Comparison of ENCODE assay signal across 1 cellular context in the genomic region with DNA sequence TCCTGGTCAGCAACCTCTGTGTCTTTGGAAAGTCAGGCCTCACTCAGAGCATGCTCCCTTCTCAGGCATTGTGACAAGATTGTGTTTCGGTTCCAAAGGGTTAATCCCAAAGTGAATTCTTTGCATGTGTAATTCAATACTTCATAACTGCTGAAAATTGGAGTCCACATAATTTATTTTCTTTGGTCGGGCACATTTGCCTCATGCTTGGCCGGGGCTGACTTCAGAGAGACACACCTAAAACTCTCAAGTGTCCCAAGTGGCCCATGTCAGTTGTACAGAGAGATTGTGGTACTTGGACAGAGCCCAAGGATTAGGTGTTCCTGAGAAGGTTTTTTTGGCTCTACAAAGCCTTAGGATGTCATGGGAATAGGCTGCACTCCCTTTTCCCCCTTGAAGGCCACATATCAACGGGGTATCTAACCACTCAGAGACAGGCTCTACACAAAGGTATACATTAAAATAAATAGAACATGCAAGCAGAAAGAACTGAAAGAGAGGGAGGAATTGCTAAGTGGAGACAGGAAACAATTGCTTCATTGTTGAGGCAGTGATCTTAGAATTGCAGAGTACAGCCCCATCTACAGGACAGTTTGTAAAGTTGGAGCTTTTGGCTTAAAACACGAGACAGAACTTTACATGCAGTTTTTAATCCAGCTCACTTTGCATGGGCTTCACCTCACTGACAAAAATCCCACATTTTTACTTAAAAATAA.
TF ChIP-seq lines count a peak whose summit lies in the region.

No MANE protein-coding gene starts in this region.

TF ChIP-seq in HepG2, 621 proteins besides CTCF, POLR2A, EP300 and RAD21 (continued from another document and continues in another):
- TF ChIP-seq ZSCAN25 (CRISPR knock-in tag; IDR thresholded peaks at IDR 0.05) = no peak
- TF ChIP-seq ZNF7 (CRISPR knock-in tag; IDR thresholded peaks at IDR 0.05) = no peak
- TF ChIP-seq ERF (CRISPR knock-in tag; IDR thresholded peaks at IDR 0.05) = no peak
- no peak for TF ChIP-seq ZFP36L2 (CRISPR knock-in tag; IDR thresholded peaks at IDR 0.05)
- TF ChIP-seq, protein P1, sequence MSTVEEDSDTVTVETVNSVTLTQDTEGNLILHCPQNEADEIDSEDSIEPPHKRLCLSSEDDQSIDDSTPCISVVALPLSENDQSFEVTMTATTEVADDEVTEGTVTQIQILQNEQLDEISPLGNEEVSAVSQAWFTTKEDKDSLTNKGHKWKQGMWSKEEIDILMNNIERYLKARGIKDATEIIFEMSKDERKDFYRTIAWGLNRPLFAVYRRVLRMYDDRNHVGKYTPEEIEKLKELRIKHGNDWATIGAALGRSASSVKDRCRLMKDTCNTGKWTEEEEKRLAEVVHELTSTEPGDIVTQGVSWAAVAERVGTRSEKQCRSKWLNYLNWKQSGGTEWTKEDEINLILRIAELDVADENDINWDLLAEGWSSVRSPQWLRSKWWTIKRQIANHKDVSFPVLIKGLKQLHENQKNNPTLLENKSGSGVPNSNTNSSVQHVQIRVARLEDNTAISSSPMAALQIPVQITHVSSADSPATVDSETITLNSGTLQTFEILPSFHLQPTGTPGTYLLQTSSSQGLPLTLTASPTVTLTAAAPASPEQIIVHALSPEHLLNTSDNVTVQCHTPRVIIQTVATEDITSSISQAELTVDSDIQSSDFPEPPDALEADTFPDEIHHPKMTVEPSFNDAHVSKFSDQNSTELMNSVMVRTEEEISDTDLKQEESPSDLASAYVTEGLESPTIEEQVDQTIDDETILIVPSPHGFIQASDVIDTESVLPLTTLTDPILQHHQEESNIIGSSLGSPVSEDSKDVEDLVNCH (CRISPR knock-in tag; IDR thresholded peaks at IDR 0.05) = no peak
- TF ChIP-seq, protein P2, sequence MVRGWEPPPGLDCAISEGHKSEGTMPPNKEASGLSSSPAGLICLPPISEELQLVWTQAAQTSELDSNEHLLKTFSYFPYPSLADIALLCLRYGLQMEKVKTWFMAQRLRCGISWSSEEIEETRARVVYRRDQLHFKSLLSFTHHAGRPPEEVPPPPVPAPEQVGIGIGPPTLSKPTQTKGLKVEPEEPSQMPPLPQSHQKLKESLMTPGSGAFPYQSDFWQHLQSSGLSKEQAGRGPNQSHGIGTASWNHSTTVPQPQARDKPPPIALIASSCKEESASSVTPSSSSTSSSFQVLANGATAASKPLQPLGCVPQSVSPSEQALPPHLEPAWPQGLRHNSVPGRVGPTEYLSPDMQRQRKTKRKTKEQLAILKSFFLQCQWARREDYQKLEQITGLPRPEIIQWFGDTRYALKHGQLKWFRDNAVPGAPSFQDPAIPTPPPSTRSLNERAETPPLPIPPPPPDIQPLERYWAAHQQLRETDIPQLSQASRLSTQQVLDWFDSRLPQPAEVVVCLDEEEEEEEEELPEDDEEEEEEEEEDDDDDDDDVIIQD (CRISPR knock-in tag; IDR thresholded peaks at IDR 0.05; ENCODE audit: low read depth) = peak; percentile 70; the same call in 1 of the 2 replicates
- TF ChIP-seq ZNF747 (CRISPR knock-in tag; IDR thresholded peaks at IDR 0.05; ENCODE audit: borderline replicate concordance) = no peak
- no peak for TF ChIP-seq ZFP1 (CRISPR knock-in tag; IDR thresholded peaks at IDR 0.05)
- no peak for TF ChIP-seq SRSF4 (IDR thresholded peaks at IDR 0.05; ENCODE audit: low read depth, low read length, poor library complexity, severe bottlenecking)
- TF ChIP-seq RFX3 (CRISPR knock-in tag; IDR thresholded peaks at IDR 0.05) = no peak
- no peak for TF ChIP-seq ZNF496 (CRISPR knock-in tag; IDR thresholded peaks at IDR 0.05; ENCODE audit: insufficient replicate concordance)
- TF ChIP-seq ZNF616 (CRISPR knock-in tag; IDR thresholded peaks at IDR 0.05; ENCODE audit: low read depth) = no peak
- TF ChIP-seq, protein P3, sequence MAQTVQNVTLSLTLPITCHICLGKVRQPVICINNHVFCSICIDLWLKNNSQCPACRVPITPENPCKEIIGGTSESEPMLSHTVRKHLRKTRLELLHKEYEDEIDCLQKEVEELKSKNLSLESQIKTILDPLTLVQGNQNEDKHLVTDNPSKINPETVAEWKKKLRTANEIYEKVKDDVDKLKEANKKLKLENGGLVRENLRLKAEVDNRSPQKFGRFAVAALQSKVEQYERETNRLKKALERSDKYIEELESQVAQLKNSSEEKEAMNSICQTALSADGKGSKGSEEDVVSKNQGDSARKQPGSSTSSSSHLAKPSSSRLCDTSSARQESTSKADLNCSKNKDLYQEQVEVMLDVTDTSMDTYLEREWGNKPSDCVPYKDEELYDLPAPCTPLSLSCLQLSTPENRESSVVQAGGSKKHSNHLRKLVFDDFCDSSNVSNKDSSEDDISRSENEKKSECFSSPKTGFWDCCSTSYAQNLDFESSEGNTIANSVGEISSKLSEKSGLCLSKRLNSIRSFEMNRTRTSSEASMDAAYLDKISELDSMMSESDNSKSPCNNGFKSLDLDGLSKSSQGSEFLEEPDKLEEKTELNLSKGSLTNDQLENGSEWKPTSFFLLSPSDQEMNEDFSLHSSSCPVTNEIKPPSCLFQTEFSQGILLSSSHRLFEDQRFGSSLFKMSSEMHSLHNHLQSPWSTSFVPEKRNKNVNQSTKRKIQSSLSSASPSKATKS (CRISPR knock-in tag; IDR thresholded peaks at IDR 0.05) = no peak
- TF ChIP-seq ZNF615 (CRISPR knock-in tag; IDR thresholded peaks at IDR 0.05; ENCODE audit: borderline replicate concordance) = no peak
- TF ChIP-seq HNF4A (CRISPR knock-in tag; IDR thresholded peaks at IDR 0.05) = 0 out of 2 replicates have a peak, but pooled peaks have one; percentile 4
- no peak for TF ChIP-seq CHCHD3 (CRISPR knock-in tag; IDR thresholded peaks at IDR 0.05)
- peak; percentile 46; the same call in 1 of the 2 replicates for TF ChIP-seq ISL2 (CRISPR knock-in tag; IDR thresholded peaks at IDR 0.05)
- TF ChIP-seq, protein P4, sequence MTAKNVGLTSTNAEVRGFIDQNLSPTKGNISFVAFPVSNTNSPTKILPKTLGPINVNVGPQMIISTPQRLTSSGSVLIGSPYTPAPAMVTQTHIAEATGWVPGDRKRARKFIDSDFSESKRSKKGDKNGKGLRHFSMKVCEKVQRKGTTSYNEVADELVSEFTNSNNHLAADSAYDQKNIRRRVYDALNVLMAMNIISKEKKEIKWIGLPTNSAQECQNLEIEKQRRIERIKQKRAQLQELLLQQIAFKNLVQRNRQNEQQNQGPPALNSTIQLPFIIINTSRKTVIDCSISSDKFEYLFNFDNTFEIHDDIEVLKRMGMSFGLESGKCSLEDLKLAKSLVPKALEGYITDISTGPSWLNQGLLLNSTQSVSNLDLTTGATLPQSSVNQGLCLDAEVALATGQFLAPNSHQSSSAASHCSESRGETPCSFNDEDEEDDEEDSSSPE (CRISPR knock-in tag; IDR thresholded peaks at IDR 0.05) = 0 out of 2 replicates have a peak, but pooled peaks have one; percentile 10
- no peak for TF ChIP-seq ZNF703 (CRISPR knock-in tag; IDR thresholded peaks at IDR 0.05; ENCODE audit: borderline replicate concordance)
- no peak for TF ChIP-seq MXD4 (CRISPR knock-in tag; IDR thresholded peaks at IDR 0.05)
- no peak for TF ChIP-seq FOXP1 (IDR thresholded peaks at IDR 0.05)
- no peak for TF ChIP-seq FOXP1 (CRISPR knock-in tag; IDR thresholded peaks at IDR 0.05)
- TF ChIP-seq, protein P5, sequence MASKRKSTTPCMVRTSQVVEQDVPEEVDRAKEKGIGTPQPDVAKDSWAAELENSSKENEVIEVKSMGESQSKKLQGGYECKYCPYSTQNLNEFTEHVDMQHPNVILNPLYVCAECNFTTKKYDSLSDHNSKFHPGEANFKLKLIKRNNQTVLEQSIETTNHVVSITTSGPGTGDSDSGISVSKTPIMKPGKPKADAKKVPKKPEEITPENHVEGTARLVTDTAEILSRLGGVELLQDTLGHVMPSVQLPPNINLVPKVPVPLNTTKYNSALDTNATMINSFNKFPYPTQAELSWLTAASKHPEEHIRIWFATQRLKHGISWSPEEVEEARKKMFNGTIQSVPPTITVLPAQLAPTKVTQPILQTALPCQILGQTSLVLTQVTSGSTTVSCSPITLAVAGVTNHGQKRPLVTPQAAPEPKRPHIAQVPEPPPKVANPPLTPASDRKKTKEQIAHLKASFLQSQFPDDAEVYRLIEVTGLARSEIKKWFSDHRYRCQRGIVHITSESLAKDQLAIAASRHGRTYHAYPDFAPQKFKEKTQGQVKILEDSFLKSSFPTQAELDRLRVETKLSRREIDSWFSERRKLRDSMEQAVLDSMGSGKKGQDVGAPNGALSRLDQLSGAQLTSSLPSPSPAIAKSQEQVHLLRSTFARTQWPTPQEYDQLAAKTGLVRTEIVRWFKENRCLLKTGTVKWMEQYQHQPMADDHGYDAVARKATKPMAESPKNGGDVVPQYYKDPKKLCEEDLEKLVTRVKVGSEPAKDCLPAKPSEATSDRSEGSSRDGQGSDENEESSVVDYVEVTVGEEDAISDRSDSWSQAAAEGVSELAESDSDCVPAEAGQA (IDR thresholded peaks at IDR 0.05; ENCODE audit: low read depth) = no peak
- TF ChIP-seq, protein P5 (CRISPR knock-in tag; IDR thresholded peaks at IDR 0.05; ENCODE audit: borderline replicate concordance) = no peak
- TF ChIP-seq, protein P6, sequence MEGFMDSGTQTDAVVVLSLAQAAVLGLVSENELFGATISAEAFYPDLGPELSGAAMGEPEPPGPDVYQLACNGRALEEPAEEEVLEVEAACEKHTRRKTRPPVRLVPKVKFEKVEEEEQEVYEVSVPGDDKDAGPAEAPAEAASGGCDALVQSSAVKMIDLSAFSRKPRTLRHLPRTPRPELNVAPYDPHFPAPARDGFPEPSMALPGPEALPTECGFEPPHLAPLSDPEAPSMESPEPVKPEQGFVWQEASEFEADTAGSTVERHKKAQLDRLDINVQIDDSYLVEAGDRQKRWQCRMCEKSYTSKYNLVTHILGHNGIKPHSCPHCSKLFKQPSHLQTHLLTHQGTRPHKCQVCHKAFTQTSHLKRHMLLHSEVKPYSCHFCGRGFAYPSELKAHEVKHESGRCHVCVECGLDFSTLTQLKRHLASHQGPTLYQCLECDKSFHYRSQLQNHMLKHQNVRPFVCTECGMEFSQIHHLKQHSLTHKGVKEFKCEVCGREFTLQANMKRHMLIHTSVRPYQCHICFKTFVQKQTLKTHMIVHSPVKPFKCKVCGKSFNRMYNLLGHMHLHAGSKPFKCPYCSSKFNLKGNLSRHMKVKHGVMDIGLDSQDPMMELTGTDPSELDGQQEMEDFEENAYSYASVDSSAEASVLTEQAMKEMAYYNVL (CRISPR knock-in tag; IDR thresholded peaks at IDR 0.05; ENCODE audit: borderline replicate concordance) = peak; percentile 92; the same call in 1 of the 2 replicates
- TF ChIP-seq ZNF260 (CRISPR knock-in tag; IDR thresholded peaks at IDR 0.05; ENCODE audit: borderline replicate concordance, low read depth) = no peak
- TF ChIP-seq, protein P7, sequence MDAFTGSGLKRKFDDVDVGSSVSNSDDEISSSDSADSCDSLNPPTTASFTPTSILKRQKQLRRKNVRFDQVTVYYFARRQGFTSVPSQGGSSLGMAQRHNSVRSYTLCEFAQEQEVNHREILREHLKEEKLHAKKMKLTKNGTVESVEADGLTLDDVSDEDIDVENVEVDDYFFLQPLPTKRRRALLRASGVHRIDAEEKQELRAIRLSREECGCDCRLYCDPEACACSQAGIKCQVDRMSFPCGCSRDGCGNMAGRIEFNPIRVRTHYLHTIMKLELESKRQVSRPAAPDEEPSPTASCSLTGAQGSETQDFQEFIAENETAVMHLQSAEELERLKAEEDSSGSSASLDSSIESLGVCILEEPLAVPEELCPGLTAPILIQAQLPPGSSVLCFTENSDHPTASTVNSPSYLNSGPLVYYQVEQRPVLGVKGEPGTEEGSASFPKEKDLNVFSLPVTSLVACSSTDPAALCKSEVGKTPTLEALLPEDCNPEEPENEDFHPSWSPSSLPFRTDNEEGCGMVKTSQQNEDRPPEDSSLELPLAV (CRISPR knock-in tag; conservative IDR thresholded peaks at IDR 0.05; ENCODE audit: low read depth) = no peak
- no peak for TF ChIP-seq MED13 (CRISPR knock-in tag; IDR thresholded peaks at IDR 0.05)
- no peak for TF ChIP-seq ZNF569 (CRISPR knock-in tag; IDR thresholded peaks at IDR 0.05; ENCODE audit: borderline replicate concordance)
- TF ChIP-seq, protein P8, sequence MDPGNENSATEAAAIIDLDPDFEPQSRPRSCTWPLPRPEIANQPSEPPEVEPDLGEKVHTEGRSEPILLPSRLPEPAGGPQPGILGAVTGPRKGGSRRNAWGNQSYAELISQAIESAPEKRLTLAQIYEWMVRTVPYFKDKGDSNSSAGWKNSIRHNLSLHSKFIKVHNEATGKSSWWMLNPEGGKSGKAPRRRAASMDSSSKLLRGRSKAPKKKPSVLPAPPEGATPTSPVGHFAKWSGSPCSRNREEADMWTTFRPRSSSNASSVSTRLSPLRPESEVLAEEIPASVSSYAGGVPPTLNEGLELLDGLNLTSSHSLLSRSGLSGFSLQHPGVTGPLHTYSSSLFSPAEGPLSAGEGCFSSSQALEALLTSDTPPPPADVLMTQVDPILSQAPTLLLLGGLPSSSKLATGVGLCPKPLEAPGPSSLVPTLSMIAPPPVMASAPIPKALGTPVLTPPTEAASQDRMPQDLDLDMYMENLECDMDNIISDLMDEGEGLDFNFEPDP (CRISPR knock-in tag; conservative IDR thresholded peaks at IDR 0.05) = no peak
- TF ChIP-seq ZFP41 (CRISPR knock-in tag; IDR thresholded peaks at IDR 0.05; ENCODE audit: borderline replicate concordance) = no peak
- TF ChIP-seq, protein P9, sequence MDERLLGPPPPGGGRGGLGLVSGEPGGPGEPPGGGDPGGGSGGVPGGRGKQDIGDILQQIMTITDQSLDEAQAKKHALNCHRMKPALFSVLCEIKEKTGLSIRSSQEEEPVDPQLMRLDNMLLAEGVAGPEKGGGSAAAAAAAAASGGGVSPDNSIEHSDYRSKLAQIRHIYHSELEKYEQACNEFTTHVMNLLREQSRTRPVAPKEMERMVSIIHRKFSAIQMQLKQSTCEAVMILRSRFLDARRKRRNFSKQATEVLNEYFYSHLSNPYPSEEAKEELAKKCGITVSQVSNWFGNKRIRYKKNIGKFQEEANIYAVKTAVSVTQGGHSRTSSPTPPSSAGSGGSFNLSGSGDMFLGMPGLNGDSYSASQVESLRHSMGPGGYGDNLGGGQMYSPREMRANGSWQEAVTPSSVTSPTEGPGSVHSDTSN (CRISPR knock-in tag; IDR thresholded peaks at IDR 0.05) = no peak
- no peak; the same call in 1 of the 2 replicates for TF ChIP-seq MIER3 (CRISPR knock-in tag; IDR thresholded peaks at IDR 0.05; ENCODE audit: borderline replicate concordance)
- TF ChIP-seq RFXAP (CRISPR knock-in tag; IDR thresholded peaks at IDR 0.05; ENCODE audit: borderline replicate concordance) = no peak
- no peak for TF ChIP-seq ZNF713 (CRISPR knock-in tag; IDR thresholded peaks at IDR 0.05)
